In the genomic region with DNA sequence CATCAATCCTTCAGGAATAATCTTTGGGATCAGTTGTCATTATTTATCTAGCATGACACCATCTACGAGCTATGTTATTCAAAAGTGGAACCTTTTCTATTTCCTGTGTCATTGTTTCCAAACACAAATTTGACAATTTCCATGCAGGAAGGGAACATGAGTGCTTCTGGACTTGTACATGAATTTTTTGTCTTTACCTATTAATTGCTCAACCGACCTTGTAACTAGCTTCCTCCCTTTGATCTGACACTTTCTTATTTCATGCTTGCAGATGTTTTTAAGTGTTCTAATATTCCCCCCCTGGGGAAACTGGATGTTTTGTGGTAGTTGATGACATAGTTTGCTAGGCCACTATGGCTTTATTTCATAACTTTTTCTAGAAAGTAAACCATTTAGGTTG, we compare ENCODE assay signal across 1 cellular context.
TF ChIP-seq lines count a peak whose summit lies in the region.

No MANE protein-coding gene starts in this region.

TF ChIP-seq in GM23338, 12 proteins besides CTCF, POLR2A, EP300 and RAD21 (continued from another document):
- no peak for TF ChIP-seq NANOG (IDR thresholded peaks at IDR 0.05; ENCODE audit: borderline replicate concordance)
- TF ChIP-seq EZH2 (IDR thresholded peaks at IDR 0.05; ENCODE audit: low read depth, unreplicated experiment) = no peak
